Comparison of ENCODE assay signal across 1 cellular context in genomic region chr1:207084701-207085180, GRCh38.
TF ChIP-seq lines count a peak whose summit lies in the region.

No MANE protein-coding gene starts in this region.

TF ChIP-seq in HepG2, 621 proteins besides CTCF, POLR2A, EP300 and RAD21 (continued from another document and continues in another):
- TF ChIP-seq HNF1A (IDR thresholded peaks at IDR 0.05; ENCODE audit: low read depth) (no peak), HNF1A (CRISPR knock-in tag; IDR thresholded peaks at IDR 0.05; ENCODE audit: borderline replicate concordance) (no peak), RBM39 (IDR thresholded peaks at IDR 0.05; ENCODE audit: low read depth, low read length, poor library complexity, severe bottlenecking) (no peak), TOE1 (CRISPR knock-in tag; IDR thresholded peaks at IDR 0.05) (no peak), ZNF496 (CRISPR knock-in tag; IDR thresholded peaks at IDR 0.05; ENCODE audit: insufficient replicate concordance) (no peak), EEA1 (CRISPR knock-in tag; IDR thresholded peaks at IDR 0.05; ENCODE audit: borderline replicate concordance) (no peak), TMF1 (CRISPR knock-in tag; IDR thresholded peaks at IDR 0.05; ENCODE audit: low read depth) (no peak), PBX3 (CRISPR knock-in tag; IDR thresholded peaks at IDR 0.05; ENCODE audit: borderline replicate concordance) (no peak), ZNF276 (CRISPR knock-in tag; IDR thresholded peaks at IDR 0.05; ENCODE audit: low read depth) (no peak), ZNF251 (CRISPR knock-in tag; IDR thresholded peaks at IDR 0.05) (no peak), BHLHE40 (IDR thresholded peaks at IDR 0.05; ENCODE audit: low read length) (no peak), TCF12 (IDR thresholded peaks at IDR 0.05) (no peak), TCF12 (CRISPR knock-in tag; IDR thresholded peaks at IDR 0.05) (no peak), ZNF792 (CRISPR knock-in tag; IDR thresholded peaks at IDR 0.05) (0 out of 2 replicates have a peak, but pooled peaks have one; percentile 51), ZNF609 (CRISPR knock-in tag; IDR thresholded peaks at IDR 0.05; ENCODE audit: borderline replicate concordance) (no peak), CBFB (CRISPR knock-in tag; IDR thresholded peaks at IDR 0.05) (0 out of 2 replicates have a peak, but pooled peaks have one; percentile 39), SRSF4 (IDR thresholded peaks at IDR 0.05; ENCODE audit: low read depth, low read length, poor library complexity, severe bottlenecking) (no peak), HOXA5 (CRISPR knock-in tag; IDR thresholded peaks at IDR 0.05) (no peak), ZNF207 (IDR thresholded peaks at IDR 0.05; ENCODE audit: borderline replicate concordance) (no peak), CREBL2 (CRISPR knock-in tag; IDR thresholded peaks at IDR 0.05; ENCODE audit: borderline replicate concordance) (no peak), NKX3-1 (CRISPR knock-in tag; IDR thresholded peaks at IDR 0.05) (no peak), MXD1 (CRISPR knock-in tag; IDR thresholded peaks at IDR 0.05) (no peak), ZNF451 (CRISPR knock-in tag; IDR thresholded peaks at IDR 0.05) (no peak), ZFP82 (CRISPR knock-in tag; IDR thresholded peaks at IDR 0.05; ENCODE audit: borderline replicate concordance) (no peak), MLXIP (CRISPR knock-in tag; IDR thresholded peaks at IDR 0.05; ENCODE audit: borderline replicate concordance) (no peak), ZBTB43 (CRISPR knock-in tag; conservative IDR thresholded peaks at IDR 0.05) (no peak), NONO (IDR thresholded peaks at IDR 0.05) (no peak), NONO (CRISPR knock-in tag; conservative IDR thresholded peaks at IDR 0.05) (no peak), ZNF83 (CRISPR knock-in tag; IDR thresholded peaks at IDR 0.05; ENCODE audit: borderline replicate concordance) (no peak), DBP (CRISPR knock-in tag; IDR thresholded peaks at IDR 0.05; ENCODE audit: not compliant biosample characterization) (no peak), ATF7-NPFF (CRISPR knock-in tag; IDR thresholded peaks at IDR 0.05; ENCODE audit: low read depth) (no peak), PAF1 (CRISPR knock-in tag; IDR thresholded peaks at IDR 0.05) (no peak), SP5 (CRISPR knock-in tag; IDR thresholded peaks at IDR 0.05; ENCODE audit: borderline replicate concordance, low read depth) (no peak), ZFX (CRISPR knock-in tag; IDR thresholded peaks at IDR 0.05; ENCODE audit: low read depth) (peak; percentile 56; the same call in 1 of the 2 replicates), ZNF614 (CRISPR knock-in tag; IDR thresholded peaks at IDR 0.05; ENCODE audit: borderline replicate concordance) (no peak), ZNF563 (CRISPR knock-in tag; IDR thresholded peaks at IDR 0.05) (no peak)
